8 cellular contexts compared by ENCODE assay signal in genomic region chr17:35763767-35764122, GRCh38. TPM values are rescaled to one million over a fixed set of nuclear protein-coding genes. Genes with fewer than 3 reads are reported as not detected.
DNase-seq lines count a peak whose midpoint lies in the region; ATAC-seq and TF ChIP-seq lines count a peak whose summit lies in the region.

No MANE protein-coding gene starts in this region.

- H3K36me3 Mint-ChIP-seq in T-helper 1 cell treated with Interleukin-12 subunit alpha and Interleukin-12 subunit beta and Interleukin-4 antibody, amounts not matched to agents 30 μg/mL and 1 μg/mL, for 36 hours (ENCODE audit: low read depth) = no peaks in the 10 kb centered on the region
- H3K36me3 Mint-ChIP-seq in WTC11 = no peaks in the 10 kb centered on the region
- H3K36me3 Mint-ChIP-seq in stimulated activated memory B cell treated with anti-CD40 and anti-IgM and Interleukin-4, amounts not matched to agents 10 μg/mL and 1 μg/mL and 100 μg/mL, for 72 hours = no peaks in the 10 kb centered on the region

- H3K4me3 ChIP-seq in iPS-18c (ENCODE audit: insufficient read depth, low read depth, low read length) = peak overlapping the region; percentile 58; the same call in 1 of the 2 replicates

- H3K27ac Mint-ChIP-seq in T-helper 1 cell treated with Interleukin-12 subunit alpha and Interleukin-12 subunit beta and Interleukin-4 antibody, amounts not matched to agents 30 μg/mL and 1 μg/mL, for 36 hours = no peak overlapping the region
- H3K27ac Mint-ChIP-seq in WTC11 = no peak overlapping the region
- H3K27ac Mint-ChIP-seq in stimulated activated memory B cell treated with anti-CD40 and anti-IgM and Interleukin-4, amounts not matched to agents 10 μg/mL and 1 μg/mL and 100 μg/mL, for 72 hours = no peak overlapping the region

- H3K27me3 Mint-ChIP-seq in T-helper 1 cell treated with Interleukin-12 subunit alpha and Interleukin-12 subunit beta and Interleukin-4 antibody, amounts not matched to agents 30 μg/mL and 1 μg/mL, for 36 hours (ENCODE audit: low read depth) = peaks cover 20% of the 10 kb centered on the region
- peaks cover 11% of the 10 kb centered on the region for H3K27me3 Mint-ChIP-seq in WTC11 (ENCODE audit: low read depth)
- no peaks in the 10 kb centered on the region for H3K27me3 Mint-ChIP-seq in stimulated activated memory B cell treated with anti-CD40 and anti-IgM and Interleukin-4, amounts not matched to agents 10 μg/mL and 1 μg/mL and 100 μg/mL, for 72 hours

- H3K4me1 Mint-ChIP-seq in T-helper 1 cell treated with Interleukin-12 subunit alpha and Interleukin-12 subunit beta and Interleukin-4 antibody, amounts not matched to agents 30 μg/mL and 1 μg/mL, for 36 hours (ENCODE audit: low read depth) = peaks cover 4% of the 10 kb centered on the region
- peaks cover 17% of the 10 kb centered on the region for H3K4me1 Mint-ChIP-seq in WTC11
- H3K4me1 Mint-ChIP-seq in stimulated activated memory B cell treated with anti-CD40 and anti-IgM and Interleukin-4, amounts not matched to agents 10 μg/mL and 1 μg/mL and 100 μg/mL, for 72 hours = peaks cover 9% of the 10 kb centered on the region

- POLR2A ChIA-PET in WTC11 (lab: Charles Lee) = interaction anchor here (0.6 to 2.1 kb wide), 5 partner anchors 13 to 78 kb away, joined by 3 to 37 read pairs (median 4); partner anchors contain the start of gene TAF15

- CTCF ChIA-PET in WTC11 (lab: Charles Lee) = interaction anchor here (0.6 to 5.8 kb wide), 59 partner anchors 8 to 720 kb away, joined by 3 to 161 read pairs (median 6); partner anchors contain the start of genes AP2B1, GAS2L2, MMP28 and PEX12

- H3K9me3 Mint-ChIP-seq in T-helper 1 cell treated with Interleukin-12 subunit alpha and Interleukin-12 subunit beta and Interleukin-4 antibody, amounts not matched to agents 30 μg/mL and 1 μg/mL, for 36 hours = no peaks in the 10 kb centered on the region
- H3K9me3 Mint-ChIP-seq in WTC11 = no peaks in the 10 kb centered on the region
- no peaks in the 10 kb centered on the region for H3K9me3 Mint-ChIP-seq in stimulated activated memory B cell treated with anti-CD40 and anti-IgM and Interleukin-4, amounts not matched to agents 10 μg/mL and 1 μg/mL and 100 μg/mL, for 72 hours

- H3K9me3 ChIP-seq in iPS-18c (ENCODE audit: control insufficient read depth, insufficient read depth, low read length) = peaks cover 4% of the 10 kb centered on the region

- no peak for ATAC-seq in WTC11
- ATAC-seq in stimulated activated memory B cell treated with anti-CD40 and anti-IgM and Interleukin-4, amounts not matched to agents 10 μg/mL and 1 μg/mL and 100 μg/mL, for 72 hours = no peak
- ATAC-seq in GM21825 (IDR thresholded peaks at IDR 0.05; ENCODE audit: unreplicated experiment) = no peak

- DNase-seq in T-helper 1 cell (no peak), WTC11 (ENCODE audit: low spot score) (no peak), NCI-H748 treated with DMSO at 0.1 percent for 48 hours (lab: John Stamatoyannopoulos, UW) (no peak), cerebellum (ENCODE audit: low spot score) (no peak)

- peak overlapping the region; percentile 88 for H3K4me3 Mint-ChIP-seq in T-helper 1 cell treated with Interleukin-12 subunit alpha and Interleukin-12 subunit beta and Interleukin-4 antibody, amounts not matched to agents 30 μg/mL and 1 μg/mL, for 36 hours
- peak overlapping the region; percentile 60 for H3K4me3 Mint-ChIP-seq in WTC11
- H3K4me3 Mint-ChIP-seq in stimulated activated memory B cell treated with anti-CD40 and anti-IgM and Interleukin-4, amounts not matched to agents 10 μg/mL and 1 μg/mL and 100 μg/mL, for 72 hours = peak overlapping the region; percentile 94

- TF ChIP-seq CTCF in WTC11 (IDR thresholded peaks at IDR 0.05) = no peak

TF ChIP-seq in WTC11, 78 proteins besides CTCF, POLR2A, EP300 and RAD21:
- 0 out of 2 replicates have a peak, but pooled peaks have one; percentile 39 for TF ChIP-seq HMGA2 (CRISPR knock-in tag; IDR thresholded peaks at IDR 0.05)
- no peak for TF ChIP-seq JUN (CRISPR knock-in tag; IDR thresholded peaks at IDR 0.05)

RNA-seq across cellular contexts. Expression of gene C17orf50, which starts 3.1 kb away (rescaled TPM):
- total RNA-seq in WTC11 (2021) = 0.30 to 0.89 TPM (median 0.35 TPM) in 3 replicates
- total RNA-seq in cerebellum = not detected

RNA-seq across cellular contexts. Expression of gene GAS2L2, which starts 10.7 kb away (rescaled TPM):
- 0.07 to 0.30 TPM (median 0.15 TPM) in 3 replicates for total RNA-seq in WTC11 (2021)
- 0.36 TPM for total RNA-seq in cerebellum

RNA-seq across cellular contexts. Expression of gene MMP28, which starts 31.7 kb away (rescaled TPM):
- total RNA-seq in WTC11 (2021) (0.22 TPM in 1 of 3 replicates, not detected in the others), cerebellum (4.9 TPM)

RNA-seq across cellular contexts. Expression of gene RASL10B, which starts 32.3 kb away (rescaled TPM):
- total RNA-seq in WTC11 (2021) = 17.4 to 25.4 TPM (median 25.3 TPM) in 3 replicates
- total RNA-seq in cerebellum = 5.3 TPM

RNA-seq across cellular contexts. Expression of gene TAF15, which starts 45.5 kb away (rescaled TPM):
- total RNA-seq in WTC11 (2021) (273 to 322 TPM (median 316 TPM) in 3 replicates), cerebellum (131 TPM)
